In genomic region chr1:232923739-232924386, GRCh38 we compare ENCODE assay signal across 10 cellular contexts. TPM values are rescaled to one million over a fixed set of nuclear protein-coding genes. Genes with fewer than 3 reads are reported as not detected.
DNase-seq lines count a peak whose midpoint lies in the region; ATAC-seq, FAIRE-seq and TF ChIP-seq lines count a peak whose summit lies in the region.
"Had no signal": no experiment of that assay in that cellular context is flagged by ENCODE, and none has a peak within 500 bp of the region (broad histone marks: within the 10 kb centered on the region; RNA-seq: fewer than 3 reads in every experiment).

No MANE protein-coding gene starts in this region.

- H3K27ac Mint-ChIP-seq in T-helper 1 cell treated with Interleukin-12 subunit alpha and Interleukin-12 subunit beta and Interleukin-4 antibody, amounts not matched to agents 30 μg/mL and 1 μg/mL, for 36 hours, result peak overlapping the region; percentile 96

- H3K18ac ChIP-seq in H1 (ENCODE audit: extremely low read depth, low read length), result no peak overlapping the region

- no peak overlapping the region for H2AFZ ChIP-seq in H1 (ENCODE audit: low read length)

- H3K4me3 ChIP-seq in H1 (ENCODE audit: extremely low read depth in 1 of 4, insufficient read depth in 2 of 4, low read depth in 3 of 4, low read length in 4 of 4) (no peak overlapping the region), tibial nerve (no peak overlapping the region)
- H3K4me3 ChIP-seq: K562 had no signal

- H3K79me2 ChIP-seq in H1 (ENCODE audit: control insufficient read depth in 1 of 2, insufficient read depth in 2 of 2, low read length in 2 of 2), result no peaks in the 10 kb centered on the region

- 89% methylated on average over 4 of the region's 4 CpGs; no CpG with 5 or more reads in 1 of the 2 experiments for WGBS in H1 (ENCODE audit: extremely low coverage in 1 of 2, insufficient coverage in 1 of 2, insufficient read length in 1 of 2, insufficient replicate concordance in 2 of 2, low coverage in 1 of 2, low lambda C conversion rate in 2 of 2, missing lambda C conversion rate in 1 of 2), 2 experiments
- 80 to 89% methylated on average over 3 to 4 of the region's 4 CpGs for WGBS in tibial nerve, 2 donors

- peak overlapping the region; percentile 56 for H3K4me3 Mint-ChIP-seq in T-helper 1 cell treated with Interleukin-12 subunit alpha and Interleukin-12 subunit beta and Interleukin-4 antibody, amounts not matched to agents 30 μg/mL and 1 μg/mL, for 36 hours

- peaks cover 3% of the 10 kb centered on the region for H3K27me3 Mint-ChIP-seq in T-helper 1 cell treated with Interleukin-12 subunit alpha and Interleukin-12 subunit beta and Interleukin-4 antibody, amounts not matched to agents 30 μg/mL and 1 μg/mL, for 36 hours (ENCODE audit: low read depth)

- H4K91ac ChIP-seq in H1 (replicated peaks; ENCODE audit: insufficient read length, low read length), result no peak overlapping the region

- no peak for FAIRE-seq in H1 (lab: Jason Lieb, UNC)
- FAIRE-seq: colon, K562 had no signal

- H2BK120ac ChIP-seq in H1 (replicated peaks; ENCODE audit: low read depth, low read length), result no peak overlapping the region

- H3K36me3 ChIP-seq in H1 (ENCODE audit: control insufficient read depth in 2 of 4, insufficient read depth in 4 of 4, low read length in 3 of 4) (no peaks in the 10 kb centered on the region), tibial nerve (no peaks in the 10 kb centered on the region)

- no peak overlapping the region for H3K4me2 ChIP-seq in H1 (ENCODE audit: insufficient read depth in 1 of 2, low read depth in 2 of 2, low read length in 2 of 2)

- H3K9me3 Mint-ChIP-seq in T-helper 1 cell treated with Interleukin-12 subunit alpha and Interleukin-12 subunit beta and Interleukin-4 antibody, amounts not matched to agents 30 μg/mL and 1 μg/mL, for 36 hours, result peaks cover 23% of the 10 kb centered on the region

- no peaks in the 10 kb centered on the region for H3K79me1 ChIP-seq in H1 (ENCODE audit: low read depth, low read length)

- TF ChIP-seq POLR2A in H1 (IDR thresholded peaks at IDR 0.05; ENCODE audit: control extremely low read depth in 1 of 2, low read depth in 2 of 2, low read length in 2 of 2) (no peak), tibial nerve (IDR thresholded peaks at IDR 0.05) (no peak)

- no peak overlapping the region for H3K14ac ChIP-seq in H1 (ENCODE audit: insufficient read length)

- H3K56ac ChIP-seq in H1 (replicated peaks; ENCODE audit: insufficient read length, low read depth, low read length), result no peak overlapping the region

- H2BK12ac ChIP-seq in H1 (ENCODE audit: low read depth, low read length), result no peak overlapping the region

- peaks cover 15% of the 10 kb centered on the region for H3K36me3 Mint-ChIP-seq in T-helper 1 cell treated with Interleukin-12 subunit alpha and Interleukin-12 subunit beta and Interleukin-4 antibody, amounts not matched to agents 30 μg/mL and 1 μg/mL, for 36 hours (ENCODE audit: low read depth)

- H3K27ac ChIP-seq in H1 (ENCODE audit: low read depth, low read length), result no peak overlapping the region
- H3K27ac ChIP-seq in tibial nerve, result no peak overlapping the region

- intact Hi-C loops in Right ventricle myocardium inferior (cut with DNase I), result no loop called here

- H2BK15ac ChIP-seq in H1 (ENCODE audit: low read length), result peak overlapping the region; percentile 5; the same call in 1 of the 2 replicates

- TF ChIP-seq EP300 in H1 (IDR thresholded peaks at IDR 0.05; ENCODE audit: borderline replicate concordance in 1 of 2, low read depth in 2 of 2, low read length in 2 of 2), result no peak
- TF ChIP-seq EP300 in tibial nerve (IDR thresholded peaks at IDR 0.05), result no peak

- TF ChIP-seq CTCF in H1 (IDR thresholded peaks at IDR 0.05; ENCODE audit: control extremely low read depth in 1 of 3, insufficient read depth in 1 of 3, low read depth in 1 of 3, low read length in 3 of 3) (no peak), tibial nerve (IDR thresholded peaks at IDR 0.05) (no peak)

- no peaks in the 10 kb centered on the region for H3K23me2 ChIP-seq in H1 (ENCODE audit: low read depth, low read length)

- peaks cover 37% of the 10 kb centered on the region for H3K4me1 Mint-ChIP-seq in T-helper 1 cell treated with Interleukin-12 subunit alpha and Interleukin-12 subunit beta and Interleukin-4 antibody, amounts not matched to agents 30 μg/mL and 1 μg/mL, for 36 hours (ENCODE audit: low read depth)

- H2BK5ac ChIP-seq in H1 (ENCODE audit: low read depth, low read length), result no peak overlapping the region

- TF ChIP-seq RAD21 in H1 (IDR thresholded peaks at IDR 0.05 in 1 of 2, conservative IDR thresholded peaks at IDR 0.05 in 1 of 2; ENCODE audit: low read depth in 2 of 2, low read length in 2 of 2), result no peak

- H3K9ac ChIP-seq in H1 (replicated peaks in 1 of 4; ENCODE audit: extremely low read depth in 1 of 4, low read depth in 3 of 4, low read length in 3 of 4), result no peak overlapping the region

- no peaks in the 10 kb centered on the region for H4K20me1 ChIP-seq in H1 (replicated peaks in 1 of 2; ENCODE audit: control insufficient read depth in 1 of 2, insufficient read depth in 2 of 2, low read length in 2 of 2)

- POLR2A ChIA-PET in H1 (lab: Charles Lee; ENCODE audit: partially characterized antibody), result no interaction called here

- no peaks in the 10 kb centered on the region for H3K4me1 ChIP-seq in H1 (replicated peaks in 1 of 4; ENCODE audit: control insufficient read depth in 3 of 4, insufficient read depth in 4 of 4, low read length in 3 of 4)
- no peaks in the 10 kb centered on the region for H3K4me1 ChIP-seq in tibial nerve

- H3K4ac ChIP-seq in H1 (replicated peaks; ENCODE audit: insufficient read length, low read depth, low read length), result no peak overlapping the region

- no peak overlapping the region for H4K8ac ChIP-seq in H1 (ENCODE audit: extremely low read depth, insufficient read depth, low read length)

- DNase-seq in A172 (ENCODE audit: low spot score), result peak; percentile 16
- DNase-seq in H1 (ENCODE audit: low read depth in 1 of 2, low spot score in 2 of 2), result no peak
- DNase-seq in mesenteric fat pad (ENCODE audit: low spot score), result no peak
- DNase-seq in Right ventricle myocardium inferior (ENCODE audit: missing footprints), result no peak
- DNase-seq in NCI-H2227 treated with DMSO at 0.1 percent for 48 hours (lab: John Stamatoyannopoulos, UW), result no peak
- DNase-seq in tibial nerve (ENCODE audit: low spot score in 2 of 2), result no peak

- H3K27me3 ChIP-seq in H1 (replicated peaks in 1 of 4; ENCODE audit: control insufficient read depth in 3 of 4, extremely low read depth in 1 of 4, insufficient read depth in 3 of 4, low read length in 3 of 4) (no peaks in the 10 kb centered on the region), tibial nerve (no peaks in the 10 kb centered on the region)

- H3K9me3 ChIP-seq in H1 (ENCODE audit: insufficient read depth in 2 of 2, low read depth in 1 of 2, low read length in 1 of 2) (no peaks in the 10 kb centered on the region), tibial nerve (no peaks in the 10 kb centered on the region)

- H3K23ac ChIP-seq in H1 (ENCODE audit: insufficient read length), result no peak overlapping the region

- no peak overlapping the region for H2AK5ac ChIP-seq in H1 (ENCODE audit: low read depth, low read length)

- no peak overlapping the region for H2BK20ac ChIP-seq in H1 (ENCODE audit: low read length)

- CTCF ChIA-PET in H1 (lab: Charles Lee; ENCODE audit: partially characterized antibody), result no interaction called here

- peak; percentile 78 for ATAC-seq in GM21526 (IDR thresholded peaks at IDR 0.05; ENCODE audit: low FRiP score, unreplicated experiment)
- ATAC-seq in Right ventricle myocardium inferior, result no peak
- ATAC-seq: K562 had no signal

- no peak overlapping the region for H4K5ac ChIP-seq in H1 (ENCODE audit: insufficient read length, low read depth, low read length)

TF ChIP-seq in H1, 55 proteins besides CTCF, POLR2A, EP300 and RAD21:
- no peak for TF ChIP-seq CHD2 (IDR thresholded peaks at IDR 0.05; ENCODE audit: low read length)
TF ChIP-seq in H1: peak in this region for 0.

RNA-seq across cellular contexts. Expression of gene NTPCR, which starts 26.5 kb away (rescaled TPM):
- total RNA-seq in A172 (2014; rRNA removed; shearing (Covaris generic)), result 72.1 and 87.8 TPM in 2 replicates
- total RNA-seq in H1 (2021; fragmentation: NEBNext Ultra II Directional; extraction: Animal tissue kit (Norgen Biotek cat#: 25700)), result 68.6 and 73.1 TPM in 2 replicates
- polyA plus RNA-seq in H1 (2011; rRNA removed), result 17.3 and 22.6 TPM in 2 replicates
- 27.6 TPM for polyA plus RNA-seq in H1 (2011; cell fraction: cytosol; rRNA removed)
- 22.2 TPM for polyA plus RNA-seq in H1 (2011; cell fraction: nucleus; rRNA removed)
- polyA plus RNA-seq in H1 (2012, experiment 1 of 2), result 70.9 to 94.3 TPM (median 85.5 TPM) in 4 replicates
- polyA plus RNA-seq in H1 (2012, experiment 2 of 2), result 50.5 TPM
- polyA plus RNA-seq in H1 (2013, experiment 1 of 2), result 61.7 TPM
- 63.0 TPM for polyA plus RNA-seq in H1 (2013, experiment 2 of 2)
- 23.6 and 28.6 TPM in 2 replicates for polyA minus RNA-seq in H1 (2011; rRNA and poly(A)+ RNA removed)
- 24.2 TPM for polyA minus RNA-seq in H1 (2011; cell fraction: cytosol; rRNA and poly(A)+ RNA removed)
- 51.5 TPM for polyA minus RNA-seq in H1 (2011; cell fraction: nucleus; rRNA and poly(A)+ RNA removed)
- total RNA-seq in mesenteric fat pad (33.5 TPM), Right ventricle myocardium inferior (53.2 TPM), tibial nerve (10 to 100 TPM; 16.5 to 20.0 (median 18.6) TPM)
